In genomic region chr12:49130151-49131050, GRCh38 we compare ENCODE assay signal across 8 cellular contexts.
DNase-seq lines count a peak whose midpoint lies in the region; ATAC-seq and TF ChIP-seq lines count a peak whose summit lies in the region.

No MANE protein-coding gene starts in this region.

- H3K27ac Mint-ChIP-seq in memory B cell = peak overlapping the region; percentile 98

- H3K27me3 Mint-ChIP-seq in memory B cell = no peaks in the 10 kb centered on the region

- peak; percentile 91 for DNase-seq in COLO829 (ENCODE audit: low spot score)
- peak; percentile 90 for DNase-seq in GM20000 (ENCODE audit: low spot score)
- peak; percentile 70 for DNase-seq in HS-5 (ENCODE audit: low read depth)
- DNase-seq in NK-92 (lab: John Stamatoyannopoulos, UW; ENCODE audit: unreplicated experiment) = peak; percentile 56
- peak; percentile 96 for DNase-seq in activated CD8-positive, alpha-beta memory T cell treated with anti-CD3 and anti-CD28 coated beads for 24 hours
- DNase-seq in effector CD8-positive, alpha-beta T cell (lab: John Stamatoyannopoulos, UW) = peak; percentile 90
- DNase-seq in memory B cell (ENCODE audit: low spot score in 2 of 2) = peak; percentile 83 to 86
- peak; percentile 86 to 89 (median 88) for DNase-seq in stimulated activated CD4-positive, alpha-beta T cell treated with anti-CD3 and anti-CD28 coated beads, TNF-alpha, amount 100 ng/mL, for 48 hours (ENCODE audit: low read depth in 3 of 3)

- peak; percentile 59 for ATAC-seq in memory B cell (ENCODE audit: low read depth)

- peak; percentile 98 for TF ChIP-seq CTCF in GM20000 (IDR thresholded peaks at IDR 0.05; ENCODE audit: extremely low read depth, missing control alignments)

- peaks cover 14% of the 10 kb centered on the region for H3K36me3 Mint-ChIP-seq in memory B cell

- peak overlapping the region; percentile 98 for H3K4me3 Mint-ChIP-seq in memory B cell

- H3K4me1 Mint-ChIP-seq in memory B cell = peaks cover 32% of the 10 kb centered on the region

- no peaks in the 10 kb centered on the region for H3K9me3 Mint-ChIP-seq in memory B cell

Comparison
In these comparisons a context has a peak if more than half of its experiments do, and no peak if none do; other contexts are left out.
1. Peak in every context shown above with its lines: DNase-seq and ATAC-seq.